ENCODE assay signal across 23 cellular contexts in the genomic region with DNA sequence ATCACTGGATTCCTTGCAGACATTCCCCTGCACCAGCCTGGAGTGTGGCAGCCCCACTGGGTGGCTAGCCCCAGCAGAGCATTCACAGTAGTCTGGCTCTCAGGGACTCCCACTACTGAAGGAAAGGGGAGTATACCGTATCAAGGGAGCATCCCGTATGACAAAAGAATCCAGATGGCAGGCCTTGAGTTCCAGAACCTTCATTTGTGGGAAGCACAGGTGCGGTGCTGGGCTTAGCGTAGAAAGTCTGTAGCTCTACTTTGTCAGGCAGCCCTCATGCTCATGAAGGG.
"Had no signal": no experiment of that assay in that cellular context is flagged by ENCODE, and none has a peak within 500 bp of the region (broad histone marks: within the 10 kb centered on the region; RNA-seq: fewer than 3 reads in every experiment).

No MANE protein-coding gene starts in this region.

- ATAC-seq: activated CD4-positive, alpha-beta T cell treated with anti-CD3 and anti-CD28 coated beads for 36 hours; activated CD8-positive, alpha-beta memory T cell treated with anti-CD3 and anti-CD28 coated beads, Interleukin-2, amount 10 ng/mL, durations not matched to agents 7 days and 5 days had no signal

- H3K27ac ChIP-seq: Peyer's patch, RWPE1, SJSA1, VCaP had no signal

- DNase-seq: activated CD4-positive, alpha-beta T cell treated with anti-CD3 and anti-CD28 coated beads for 36 hours; activated CD4-positive, alpha-beta T cell treated with anti-CD3 and anti-CD28 coated beads, Interleukin-2, amount 50 U/mL, for 1 hour; activated CD8-positive, alpha-beta memory T cell treated with anti-CD3 and anti-CD28 coated beads, Interleukin-2, amount 10 ng/mL, durations not matched to agents 7 days and 5 days; activated effector memory CD4-positive, alpha-beta T cell treated with Interleukin-2 at 50 U/mL for 16 hours; activated naive CD4-positive, alpha-beta T cell; activated T-cell treated with anti-CD3 and anti-CD28 coated beads, Interleukin-2, amount 50 U/mL, for 24 hours; KG1; NCI-H1048; NCI-H146; NCI-H187 treated with DMSO at 0.1 percent for 48 hours; NCI-H2081 treated with DMSO at 0.1 percent for 48 hours; NCI-H524; Peyer's patch; T-helper 2 cell; T1000 had no signal

- H3K4me1 Mint-ChIP-seq: activated CD4-positive, alpha-beta T cell treated with anti-CD3 and anti-CD28 coated beads for 36 hours; activated CD8-positive, alpha-beta memory T cell treated with anti-CD3 and anti-CD28 coated beads, Interleukin-2, amount 10 ng/mL, durations not matched to agents 7 days and 5 days; brain had no signal

- H3K27me3 Mint-ChIP-seq: activated CD4-positive, alpha-beta T cell treated with anti-CD3 and anti-CD28 coated beads for 36 hours; activated CD8-positive, alpha-beta memory T cell treated with anti-CD3 and anti-CD28 coated beads, Interleukin-2, amount 10 ng/mL, durations not matched to agents 7 days and 5 days; activated T-cell treated with anti-CD3 and anti-CD28 coated beads, Interleukin-2, amount 50 U/mL, for 24 hours; brain had no signal

- H3K27ac Mint-ChIP-seq: activated CD4-positive, alpha-beta T cell treated with anti-CD3 and anti-CD28 coated beads for 36 hours; activated CD8-positive, alpha-beta memory T cell treated with anti-CD3 and anti-CD28 coated beads, Interleukin-2, amount 10 ng/mL, durations not matched to agents 7 days and 5 days; activated T-helper 1 cell treated with anti-CD3 and anti-CD28 coated beads, Interleukin-12 subunit alpha, Interleukin-12 subunit beta, Interleukin-2, Interleukin-4 antibody, amounts not matched to agents 30 ng/mL and 10 ng/mL and 1 ng/mL, durations not matched to agents 14 hours and 24 hours and 36 hours had no signal

- H3K9me3 Mint-ChIP-seq: activated naive CD4-positive, alpha-beta T cell treated with anti-CD3 and anti-CD28 coated beads, Interleukin-2, amount 50 U/mL, for 72 hours; activated T-cell treated with anti-CD3 and anti-CD28 coated beads, Interleukin-2, amount 50 U/mL, for 24 hours; activated T-helper 1 cell treated with anti-CD3 and anti-CD28 coated beads, Interleukin-12 subunit alpha, Interleukin-12 subunit beta, Interleukin-2, Interleukin-4 antibody, amounts not matched to agents 30 ng/mL and 10 ng/mL and 1 ng/mL, durations not matched to agents 14 hours and 24 hours and 36 hours had no signal

- FAIRE-seq: astrocyte, TTC549 had no signal

- H3K4me1 ChIP-seq: Peyer's patch, SJSA1 had no signal

- H3K9me3 ChIP-seq: Peyer's patch, SJSA1 had no signal

- H3K27me3 ChIP-seq: Peyer's patch, SJSA1 had no signal

- H3K4me3 Mint-ChIP-seq: activated CD4-positive, alpha-beta T cell treated with anti-CD3 and anti-CD28 coated beads for 36 hours; activated CD8-positive, alpha-beta memory T cell treated with anti-CD3 and anti-CD28 coated beads, Interleukin-2, amount 10 ng/mL, durations not matched to agents 7 days and 5 days; activated T-cell treated with anti-CD3 and anti-CD28 coated beads, Interleukin-2, amount 50 U/mL, for 24 hours; activated T-helper 1 cell treated with anti-CD3 and anti-CD28 coated beads, Interleukin-12 subunit alpha, Interleukin-12 subunit beta, Interleukin-2, Interleukin-4 antibody, amounts not matched to agents 30 ng/mL and 10 ng/mL and 1 ng/mL, durations not matched to agents 14 hours and 24 hours and 36 hours; brain had no signal

- H3K4me3 ChIP-seq: Peyer's patch, SJSA1 had no signal
